8 cellular contexts compared by ENCODE assay signal in the genomic region with DNA sequence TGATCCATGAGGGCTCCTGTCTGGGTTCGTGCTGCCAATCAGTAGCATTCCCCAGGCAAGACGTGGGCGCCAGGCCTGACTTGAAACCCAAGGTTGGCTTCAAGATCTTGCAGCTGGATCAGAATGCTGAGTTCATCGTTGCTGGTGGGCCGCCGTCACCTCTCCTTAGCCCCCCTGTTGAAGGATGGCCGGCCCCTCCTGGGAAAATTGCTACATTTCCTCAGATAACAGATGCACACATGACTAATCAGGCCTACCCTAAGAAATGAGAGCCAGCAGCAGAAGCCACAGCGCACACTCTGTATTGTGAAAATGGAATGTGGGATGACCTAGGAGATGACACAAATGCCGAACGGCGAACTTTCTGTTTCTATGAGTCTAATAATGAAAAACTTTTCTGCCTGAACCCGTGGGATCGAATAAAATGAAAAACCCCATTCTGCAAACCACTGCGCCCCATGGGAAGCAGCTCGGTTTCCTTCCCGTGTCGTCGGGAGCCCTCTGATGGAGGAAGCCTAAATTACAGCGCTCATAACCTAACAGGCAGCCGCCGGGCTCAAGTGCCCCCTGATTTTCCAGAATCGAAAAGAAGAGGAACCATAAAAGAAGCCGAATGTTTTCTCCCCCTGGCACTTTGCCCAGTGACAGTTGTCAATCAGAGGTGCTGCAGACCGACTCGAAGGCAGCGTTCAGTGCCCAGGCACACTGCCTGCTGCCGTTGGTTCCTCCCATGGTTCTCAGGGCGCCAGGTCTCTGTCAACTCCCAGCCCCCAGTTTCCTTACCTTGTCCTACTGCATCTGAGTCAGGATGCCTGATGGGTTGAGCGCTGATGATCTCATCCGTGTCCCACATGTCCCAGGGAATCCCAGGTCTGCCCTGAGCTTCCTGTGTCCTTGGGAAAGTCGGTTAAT. TPM values are rescaled to one million over a fixed set of nuclear protein-coding genes. Genes with fewer than 3 reads are reported as not detected.
DNase-seq lines count a peak whose midpoint lies in the region; ATAC-seq and TF ChIP-seq lines count a peak whose summit lies in the region.

No MANE protein-coding gene starts in this region.

- H3K4me1 ChIP-seq in KMS-11 (ENCODE audit: low read depth, poor library complexity, severe bottlenecking): no peaks in the 10 kb centered on the region
- H3K4me1 ChIP-seq in right atrium auricular region: peaks cover 0 to 40% of the 10 kb centered on the region in 2 donors

- H3K36me3 ChIP-seq in KMS-11 (ENCODE audit: insufficient read depth) (no peaks in the 10 kb centered on the region), SU-DHL-6 (ENCODE audit: low read length) (no peaks in the 10 kb centered on the region), right atrium auricular region (no peaks in the 10 kb centered on the region)

- no peaks in the 10 kb centered on the region for H3K9me2 ChIP-seq in SU-DHL-6 (replicated peaks; ENCODE audit: insufficient read depth, low read length)

- ATAC-seq in GM18520 (IDR thresholded peaks at IDR 0.05; ENCODE audit: unreplicated experiment): no peak

- H4K20me1 ChIP-seq in KMS-11 (ENCODE audit: insufficient read depth) (no peaks in the 10 kb centered on the region), SU-DHL-6 (ENCODE audit: low read depth, low read length) (no peaks in the 10 kb centered on the region)

- peak; percentile 85 for TF ChIP-seq CTCF in KMS-11 (conservative IDR thresholded peaks at IDR 0.05; ENCODE audit: low read depth, low read length)
- TF ChIP-seq CTCF in SU-DHL-6 (IDR thresholded peaks at IDR 0.05; ENCODE audit: insufficient read depth, low read length, poor library complexity, severe bottlenecking): peak; percentile 66
- TF ChIP-seq CTCF in right atrium auricular region (IDR thresholded peaks at IDR 0.05): peak; percentile 85 to 94

- H3K4me3 ChIP-seq in KMS-11 (IDR thresholded peaks at IDR 0.05; ENCODE audit: insufficient read depth, low read depth, low read length) (no peak overlapping the region), SU-DHL-6 (ENCODE audit: insufficient read depth, low read length, poor library complexity, severe bottlenecking) (no peak overlapping the region), right atrium auricular region (peak overlapping the region in 1 of 2 donors; percentile 12), skeletal muscle cell (ENCODE audit: low read depth, low read length) (peak overlapping the region; percentile 29)

- H3K27ac ChIP-seq in KMS-11: no peak overlapping the region
- H3K27ac ChIP-seq in SU-DHL-6 (ENCODE audit: low read depth, low read length): no peak overlapping the region
- peak overlapping the region; percentile 17 to 52 for H3K27ac ChIP-seq in right atrium auricular region

- H2AFZ ChIP-seq in KMS-11 (ENCODE audit: low read depth) (peak overlapping the region; percentile 39; the same call in 1 of the 2 replicates), SU-DHL-6 (ENCODE audit: low read depth, low read length, severe bottlenecking) (no peak overlapping the region)

- no peaks in the 10 kb centered on the region for H3F3A ChIP-seq in SU-DHL-6 (ENCODE audit: insufficient read depth)

- H3K9ac ChIP-seq in KMS-11: no peak overlapping the region
- no peak overlapping the region for H3K9ac ChIP-seq in SU-DHL-6 (ENCODE audit: low read length)

- H3K79me2 ChIP-seq in KMS-11 (ENCODE audit: insufficient read depth, low read depth) (no peaks in the 10 kb centered on the region), SU-DHL-6 (ENCODE audit: insufficient read depth, low read length) (no peaks in the 10 kb centered on the region)

- H3K4me2 ChIP-seq in KMS-11: no peak overlapping the region; the same call in 1 of the 2 replicates
- H3K4me2 ChIP-seq in SU-DHL-6 (ENCODE audit: low read depth, low read length, poor library complexity, severe bottlenecking): no peak overlapping the region

- peaks cover 18% of the 10 kb centered on the region; the same call in 1 of the 2 replicates for H3K27me3 ChIP-seq in KMS-11 (ENCODE audit: insufficient read depth, low read depth)
- H3K27me3 ChIP-seq in SU-DHL-6 (ENCODE audit: low read length): no peaks in the 10 kb centered on the region
- H3K27me3 ChIP-seq in right atrium auricular region: no peaks in the 10 kb centered on the region

- DNase-seq in SIG-M5 treated with dmso at 0.1 percent for 504 hours (lab: John Stamatoyannopoulos, UW; ENCODE audit: unreplicated experiment) (peak; percentile 86), SIG-M5 (lab: John Stamatoyannopoulos, UW) (no peak), amniotic epithelial cell (ENCODE audit: low read depth) (peak; percentile 98), right atrium auricular region (ENCODE audit: low spot score) (peak; percentile 84), skeletal muscle cell (ENCODE audit: low read depth) (peak; percentile 95)

- H3K9me3 ChIP-seq in SU-DHL-6 (ENCODE audit: insufficient read depth, low read length) (no peaks in the 10 kb centered on the region), right atrium auricular region (no peaks in the 10 kb centered on the region)

RNA-seq across cellular contexts. Expression of a gene that starts 38.2 kb away (rescaled TPM):
- total RNA-seq in right atrium auricular region: 10 to 100 TPM; 35.0 to 41.0 TPM

Comparison
In these comparisons a context has a peak if more than half of its experiments do, and no peak if none do; other contexts are left out.
1. H3K27ac ChIP-seq: peak in right atrium auricular region (2 of 2); none in KMS-11 (single experiment) and SU-DHL-6 (single experiment).
2. Peak in every context shown above with its lines, with median percentiles within 50 percentile points of each other: CTCF ChIP-seq.